1 cellular context compared by ENCODE assay signal in genomic region chr2:65432227-65433190, GRCh38.
TF ChIP-seq lines count a peak whose summit lies in the region.

Gene SPRED2, minus strand, starts transcription at chr2:65432599. Its CDS starts 612 bp downstream, at chr2:65431987.

TF ChIP-seq in WTC11, 78 proteins besides CTCF, POLR2A, EP300 and RAD21 (continued from another document):
- TF ChIP-seq, protein P1, sequence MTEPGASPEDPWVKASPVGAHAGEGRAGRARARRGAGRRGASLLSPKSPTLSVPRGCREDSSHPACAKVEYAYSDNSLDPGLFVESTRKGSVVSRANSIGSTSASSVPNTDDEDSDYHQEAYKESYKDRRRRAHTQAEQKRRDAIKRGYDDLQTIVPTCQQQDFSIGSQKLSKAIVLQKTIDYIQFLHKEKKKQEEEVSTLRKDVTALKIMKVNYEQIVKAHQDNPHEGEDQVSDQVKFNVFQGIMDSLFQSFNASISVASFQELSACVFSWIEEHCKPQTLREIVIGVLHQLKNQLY (CRISPR knock-in tag; IDR thresholded peaks at IDR 0.05) = no peak
- TF ChIP-seq TEAD1 (CRISPR knock-in tag; IDR thresholded peaks at IDR 0.05) (peak; percentile 37; the same call in 1 of the 2 replicates), NR3C1 (CRISPR knock-in tag; conservative IDR thresholded peaks at IDR 0.05; ENCODE audit: low read depth) (no peak), GTF2I (CRISPR knock-in tag; conservative IDR thresholded peaks at IDR 0.05) (no peak), SOX15 (CRISPR knock-in tag; IDR thresholded peaks at IDR 0.05) (no peak), KAT7 (CRISPR knock-in tag; IDR thresholded peaks at IDR 0.05; ENCODE audit: borderline replicate concordance) (peak; percentile 83; the same call in 1 of the 2 replicates), ETV6 (CRISPR knock-in tag; IDR thresholded peaks at IDR 0.05) (peak; percentile 100), CREM (CRISPR knock-in tag; IDR thresholded peaks at IDR 0.05) (peak; percentile 54; the same call in 1 of the 2 replicates), MAX (CRISPR knock-in tag; IDR thresholded peaks at IDR 0.05) (0 out of 2 replicates have a peak, but pooled peaks have one; percentile 8), TCF7 (CRISPR knock-in tag; IDR thresholded peaks at IDR 0.05; ENCODE audit: low read depth) (no peak)
- TF ChIP-seq, protein P2, sequence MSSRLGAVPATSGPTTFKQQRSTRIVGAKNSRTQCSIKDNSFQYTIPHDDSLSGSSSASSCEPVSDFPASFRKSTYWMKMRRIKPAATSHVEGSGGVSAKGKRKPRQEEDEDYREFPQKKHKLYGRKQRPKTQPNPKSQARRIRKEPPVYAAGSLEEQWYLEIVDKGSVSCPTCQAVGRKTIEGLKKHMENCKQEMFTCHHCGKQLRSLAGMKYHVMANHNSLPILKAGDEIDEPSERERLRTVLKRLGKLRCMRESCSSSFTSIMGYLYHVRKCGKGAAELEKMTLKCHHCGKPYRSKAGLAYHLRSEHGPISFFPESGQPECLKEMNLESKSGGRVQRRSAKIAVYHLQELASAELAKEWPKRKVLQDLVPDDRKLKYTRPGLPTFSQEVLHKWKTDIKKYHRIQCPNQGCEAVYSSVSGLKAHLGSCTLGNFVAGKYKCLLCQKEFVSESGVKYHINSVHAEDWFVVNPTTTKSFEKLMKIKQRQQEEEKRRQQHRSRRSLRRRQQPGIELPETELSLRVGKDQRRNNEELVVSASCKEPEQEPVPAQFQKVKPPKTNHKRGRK (CRISPR knock-in tag; IDR thresholded peaks at IDR 0.05; ENCODE audit: borderline replicate concordance) = no peak
- TF ChIP-seq, protein P3, sequence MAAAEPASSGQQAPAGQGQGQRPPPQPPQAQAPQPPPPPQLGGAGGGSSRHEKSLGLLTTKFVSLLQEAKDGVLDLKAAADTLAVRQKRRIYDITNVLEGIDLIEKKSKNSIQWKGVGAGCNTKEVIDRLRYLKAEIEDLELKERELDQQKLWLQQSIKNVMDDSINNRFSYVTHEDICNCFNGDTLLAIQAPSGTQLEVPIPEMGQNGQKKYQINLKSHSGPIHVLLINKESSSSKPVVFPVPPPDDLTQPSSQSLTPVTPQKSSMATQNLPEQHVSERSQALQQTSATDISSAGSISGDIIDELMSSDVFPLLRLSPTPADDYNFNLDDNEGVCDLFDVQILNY (CRISPR knock-in tag; IDR thresholded peaks at IDR 0.05) = peak; percentile 60; the same call in 1 of the 2 replicates
TF ChIP-seq in WTC11: peak in this region for 15.
